In genomic region chr16:51831034-51831433, GRCh38 we compare ENCODE assay signal across 1 cellular context.
A peak's percentile ranks its signal among the peaks of the same experiment; 100 is the strongest.
TF ChIP-seq lines count a peak whose summit lies in the region.

No MANE protein-coding gene starts in this region.

TF ChIP-seq in HEK293, 187 proteins besides CTCF, POLR2A, EP300 and RAD21 (continued from another document):
- TF ChIP-seq ZNF623 (tag by site-specific recombination; IDR thresholded peaks at IDR 0.05) (peak; percentile 69), ZNF426 (tag by site-specific recombination; IDR thresholded peaks at IDR 0.05) (peak; percentile 35), ZNF518A (tag by site-specific recombination; conservative IDR thresholded peaks at IDR 0.05; ENCODE audit: low read depth) (0 out of 2 replicates have a peak, but pooled peaks have one; percentile 32), ZNF555 (tag by site-specific recombination; conservative IDR thresholded peaks at IDR 0.05) (peak; percentile 28)
